In genomic region chr19:55809381-55810058, GRCh38 we compare ENCODE assay signal across 8 cellular contexts. TPM values are rescaled to one million over a fixed set of nuclear protein-coding genes. Genes with fewer than 3 reads are reported as not detected.
DNase-seq lines count a peak whose midpoint lies in the region; ATAC-seq and TF ChIP-seq lines count a peak whose summit lies in the region.

No MANE protein-coding gene starts in this region.

- H3K9me3 ChIP-seq in SJSA1 (replicated peaks): no peaks in the 10 kb centered on the region; the same call in 1 of the 2 replicates

- no peak overlapping the region for H3K27ac Mint-ChIP-seq in effector memory CD8-positive, alpha-beta T cell
- no peak overlapping the region for H3K27ac Mint-ChIP-seq in nephron

- no peaks in the 10 kb centered on the region for H3K4me1 Mint-ChIP-seq in effector memory CD8-positive, alpha-beta T cell (ENCODE audit: low read depth in 2 of 2)
- no peaks in the 10 kb centered on the region for H3K4me1 Mint-ChIP-seq in nephron

- peak; percentile 39; the same call in 1 of the 2 replicates for TF ChIP-seq CTCF in GM12874 (IDR thresholded peaks at IDR 0.05; ENCODE audit: insufficient read depth, low read depth, low read length)
- peak in 2 of 3 experiments; percentile 28 to 36 for TF ChIP-seq CTCF in nephron (IDR thresholded peaks at IDR 0.05; ENCODE audit: unreplicated experiment in 3 of 3)

- peaks cover 0 to 23% of the 10 kb centered on the region in 2 donors for H3K9me3 Mint-ChIP-seq in effector memory CD8-positive, alpha-beta T cell
- peaks cover 51% of the 10 kb centered on the region for H3K9me3 Mint-ChIP-seq in nephron

- H3K4me3 ChIP-seq in SJSA1: no peak overlapping the region

- ATAC-seq in effector memory CD8-positive, alpha-beta T cell (replicated peaks): peak; percentile 27
- no peak for ATAC-seq in GM18517 (IDR thresholded peaks at IDR 0.05; ENCODE audit: unreplicated experiment)

- H3K4me3 Mint-ChIP-seq in effector memory CD8-positive, alpha-beta T cell: no peak overlapping the region
- no peak overlapping the region for H3K4me3 Mint-ChIP-seq in nephron

- peaks cover 20 to 58% of the 10 kb centered on the region in 2 donors for H3K27me3 Mint-ChIP-seq in effector memory CD8-positive, alpha-beta T cell
- no peaks in the 10 kb centered on the region for H3K27me3 Mint-ChIP-seq in nephron (ENCODE audit: low read depth)

- no peaks in the 10 kb centered on the region for H3K36me3 ChIP-seq in SJSA1

- H3K36me3 Mint-ChIP-seq in effector memory CD8-positive, alpha-beta T cell (ENCODE audit: insufficient read depth): no peaks in the 10 kb centered on the region
- no peaks in the 10 kb centered on the region for H3K36me3 Mint-ChIP-seq in nephron (ENCODE audit: low read depth)

- no peaks in the 10 kb centered on the region for H3K27me3 ChIP-seq in SJSA1 (replicated peaks)

- no peaks in the 10 kb centered on the region for H3K4me1 ChIP-seq in SJSA1 (replicated peaks)

- peak; percentile 46 for DNase-seq in AG08396 (ENCODE audit: low spot score)
- peak; percentile 98 for DNase-seq in NCI-H1105 (lab: John Stamatoyannopoulos, UW)
- DNase-seq in SJSA1 (ENCODE audit: low read depth in 1 of 2, low spot score in 2 of 2): peak; percentile 15 to 56
- DNase-seq in effector memory CD8-positive, alpha-beta T cell: peak in 2 of 3 experiments; percentile 0 to 1
- no peak for DNase-seq in mesenteric fat pad (ENCODE audit: low spot score)

- no peak overlapping the region for H3K27ac ChIP-seq in SJSA1

RNA-seq across cellular contexts. Expression of gene NLRP11, which starts 22.3 kb away (rescaled TPM):
- not detected in 2 replicates for total RNA-seq in SJSA1 (2014; rRNA removed; shearing (Covaris generic))
- not detected for total RNA-seq in mesenteric fat pad

RNA-seq across cellular contexts. Expression of gene NLRP4, which starts 26.8 kb away (rescaled TPM):
- total RNA-seq in SJSA1 (2014; rRNA removed; shearing (Covaris generic)): not detected in 2 replicates
- not detected for total RNA-seq in mesenteric fat pad

RNA-seq across cellular contexts. Expression of gene RFPL4AL1, which starts 40.6 kb away (rescaled TPM):
- not detected in 2 replicates for total RNA-seq in SJSA1 (2014; rRNA removed; shearing (Covaris generic))
- total RNA-seq in mesenteric fat pad: not detected

RNA-seq across cellular contexts. Expression of gene RFPL4A, which starts 50.6 kb away (rescaled TPM):
- not detected in 2 replicates for total RNA-seq in SJSA1 (2014; rRNA removed; shearing (Covaris generic))
- not detected for total RNA-seq in mesenteric fat pad
